12 cellular contexts compared by ENCODE assay signal in the genomic region with DNA sequence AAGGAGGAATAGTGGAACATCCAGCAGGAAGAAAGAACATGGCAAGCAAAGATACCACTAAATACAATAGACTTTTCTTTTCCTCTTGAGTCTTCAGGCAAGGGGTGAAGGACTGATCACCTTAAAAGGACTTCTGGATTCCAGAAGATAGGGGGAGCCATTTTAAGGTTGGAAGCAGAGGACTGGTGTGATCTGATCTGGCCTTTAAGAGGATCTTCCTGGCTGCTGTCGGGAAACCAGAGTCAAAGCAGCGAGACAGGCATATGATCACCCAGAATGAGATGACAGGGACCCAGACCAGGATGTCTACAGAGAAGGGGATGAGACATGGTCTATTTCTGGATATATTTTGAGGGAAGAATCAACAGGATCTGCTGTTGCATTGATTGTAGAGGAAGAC.
A peak's percentile ranks its signal among the peaks of the same experiment; 100 is the strongest.
DNase-seq lines count a peak whose midpoint lies in the region; ATAC-seq and TF ChIP-seq lines count a peak whose summit lies in the region.
"Had no signal": no experiment of that assay in that cellular context is flagged by ENCODE, and none has a peak within 500 bp of the region (broad histone marks: within the 10 kb centered on the region; RNA-seq: fewer than 3 reads in every experiment).

No MANE protein-coding gene starts in this region.

- H3K36me3 Mint-ChIP-seq in glutamatergic neuron (ENCODE audit: unreplicated experiment), result no peaks in the 10 kb centered on the region
- no peaks in the 10 kb centered on the region for H3K36me3 Mint-ChIP-seq in immature natural killer cell

- H3K27ac Mint-ChIP-seq in glutamatergic neuron (ENCODE audit: unreplicated experiment) (no peak overlapping the region), immature natural killer cell (no peak overlapping the region)

- H3K27me3 ChIP-seq in Panc1 (ENCODE audit: control insufficient read depth, insufficient read depth, low read length), result no peaks in the 10 kb centered on the region
- H3K27me3 ChIP-seq: ovary had no signal

- BruUV-seq in Panc1 (replicated peaks; lab: Mats Ljungman, UMichigan), result no TSS peak

- H3K4me3 ChIP-seq in Panc1 (ENCODE audit: low read depth in 2 of 2, low read length in 2 of 2), result no peak overlapping the region
- H3K4me3 ChIP-seq: ovary had no signal

- intact Hi-C loops in Panc1 (cut with micrococcal nuclease; ENCODE audit: unreplicated experiment), result no loop called here

- no peak overlapping the region for H3K4me3 Mint-ChIP-seq in glutamatergic neuron (ENCODE audit: unreplicated experiment)
- H3K4me3 Mint-ChIP-seq in immature natural killer cell, result no peak overlapping the region

- no peaks in the 10 kb centered on the region; the same call in 1 of the 2 replicates for H3K9me3 ChIP-seq in Panc1 (ENCODE audit: control insufficient read depth, insufficient read depth, low read depth, low read length)
- H3K9me3 ChIP-seq: ovary had no signal

- POLR2A ChIA-PET in Panc1 (lab: Charles Lee), result no interaction called here

- peaks cover 14% of the 10 kb centered on the region for H3K4me1 Mint-ChIP-seq in glutamatergic neuron (ENCODE audit: low read depth, unreplicated experiment)
- no peaks in the 10 kb centered on the region for H3K4me1 Mint-ChIP-seq in immature natural killer cell

- ATAC-seq in Panc1, result no peak
- no peak for ATAC-seq in GM21381 (IDR thresholded peaks at IDR 0.05; ENCODE audit: unreplicated experiment)
- ATAC-seq in HG03095 (IDR thresholded peaks at IDR 0.05; ENCODE audit: unreplicated experiment), result no peak

- DNase-seq in NCI-H2171 treated with DMSO at 0.1 percent for 48 hours (lab: John Stamatoyannopoulos, UW), result peak; percentile 45
- no peak for DNase-seq in NCI-H2171 (lab: John Stamatoyannopoulos, UW)
- no peak for DNase-seq in Panc1 (ENCODE audit: low read depth, low spot score)
- no peak for DNase-seq in glutamatergic neuron
- no peak for DNase-seq in SHP77 (lab: John Stamatoyannopoulos, UW)
- DNase-seq in immature natural killer cell, result no peak
- DNase-seq: NCI-H1436, NCI-H524 treated with DMSO at 0.1 percent for 48 hours, ovary had no signal

- in situ Hi-C loops in Panc1 (cut with HindIII; ENCODE audit: low pct_unique_long_range_greater_than_20kb, low sequenced_read_pairs), result no loop called here

- H3K27ac ChIP-seq in Panc1 (ENCODE audit: low read length), result no peak overlapping the region
- H3K27ac ChIP-seq: ovary, RWPE1 had no signal

- no peaks in the 10 kb centered on the region for H3K36me3 ChIP-seq in Panc1 (ENCODE audit: control insufficient read depth, insufficient read depth, low read length)
- H3K36me3 ChIP-seq: ovary had no signal

- no peaks in the 10 kb centered on the region for H3K4me1 ChIP-seq in Panc1 (ENCODE audit: control insufficient read depth, insufficient read depth, low read length)

- CTCF ChIA-PET in Panc1 (lab: Charles Lee), result no interaction called here

- H3K27me3 Mint-ChIP-seq in glutamatergic neuron (ENCODE audit: unreplicated experiment), result peaks cover 1% of the 10 kb centered on the region
- peaks cover 0 to 3% (median 2%) of the 10 kb centered on the region in 3 donors for H3K27me3 Mint-ChIP-seq in immature natural killer cell (ENCODE audit: low read depth in 3 of 3)

- H3K9me3 Mint-ChIP-seq in glutamatergic neuron (ENCODE audit: unreplicated experiment), result no peaks in the 10 kb centered on the region
- H3K9me3 Mint-ChIP-seq in immature natural killer cell, result peaks cover 0 to 4% (median 0%) of the 10 kb centered on the region in 6 donors

- TF ChIP-seq CTCF in Panc1 (IDR thresholded peaks at IDR 0.05) (peak; percentile 12; the same call in 1 of the 2 replicates), glutamatergic neuron (IDR thresholded peaks at IDR 0.05; ENCODE audit: partially characterized antibody, unreplicated experiment) (peak; percentile 18)
